11 cellular contexts compared by ENCODE assay signal in genomic region chr1:16657404-16657683, GRCh38. TPM values are rescaled to one million over a fixed set of nuclear protein-coding genes. Genes with fewer than 3 reads are reported as not detected.
A peak's percentile ranks its signal among the peaks of the same experiment; 100 is the strongest.
DNase-seq lines count a peak whose midpoint lies in the region; ATAC-seq, FAIRE-seq and TF ChIP-seq lines count a peak whose summit lies in the region.
"Not testable (repeated sequence)": the region's sequence is repeated elsewhere in the genome, so short reads cannot be mapped to it uniquely, and the experiment has no call there.
"Had no signal": no experiment of that assay in that cellular context is flagged by ENCODE, and none has a peak within 500 bp of the region (broad histone marks: within the 10 kb centered on the region; RNA-seq: fewer than 3 reads in every experiment).

No MANE protein-coding gene starts in this region.

- TF ChIP-seq EP300 in K562 (IDR thresholded peaks at IDR 0.05; ENCODE audit: low read length); HepG2 (IDR thresholded peaks at IDR 0.05; ENCODE audit: low read depth in 2 of 2, low read length in 2 of 2); HepG2 (CRISPR knock-in tag; IDR thresholded peaks at IDR 0.05; ENCODE audit: borderline replicate concordance): not testable (repeated sequence)

- H3K4me1 ChIP-seq in Karpas-422 (ENCODE audit: low read length); Panc1 (ENCODE audit: control insufficient read depth, insufficient read depth, low read length); K562 (replicated peaks in 1 of 2; ENCODE audit: control insufficient read depth in 2 of 2, insufficient read depth in 2 of 2, low read length in 2 of 2); HepG2 (ENCODE audit: insufficient read depth, low read length); aorta (ENCODE audit: control insufficient read depth in 1 of 2, insufficient read depth in 2 of 2, low read length in 2 of 2): not testable (repeated sequence)

- ATAC-seq in Panc1 = 0 out of 2 replicates have a peak, but pooled peaks have one; percentile 29
- peak; percentile 6; the same call in 1 of the 3 replicates for ATAC-seq in K562
- ATAC-seq in HepG2 = not testable (repeated sequence)
- ATAC-seq in omental fat pad (ENCODE audit: low FRiP score) = peak; percentile 33
- ATAC-seq in aorta (ENCODE audit: low FRiP score) = peak; percentile 49

- H3K4me2 ChIP-seq in Karpas-422 (ENCODE audit: low read depth, low read length, poor library complexity, severe bottlenecking) (peak overlapping the region; percentile 38), HepG2 (ENCODE audit: low read depth, low read length) (peak overlapping the region; percentile 51)
- H3K4me2 ChIP-seq in K562 (ENCODE audit: insufficient read depth, low read length) = not testable (repeated sequence)

- not testable (repeated sequence) for H3K4me1 Mint-ChIP-seq in chondrocyte (ENCODE audit: low read depth)

- H4K20me1 ChIP-seq in Karpas-422 (ENCODE audit: insufficient read depth, low read depth, low read length); K562 (replicated peaks; ENCODE audit: control insufficient read depth, insufficient read depth, low read length); HepG2 (ENCODE audit: insufficient read depth, low read length): not testable (repeated sequence)

- TF ChIP-seq POLR2A in K562 (conservative IDR thresholded peaks at IDR 0.05); HepG2 (IDR thresholded peaks at IDR 0.05; ENCODE audit: insufficient read depth in 1 of 2, low read depth in 2 of 2, low read length in 2 of 2): not testable (repeated sequence)

- not testable (repeated sequence) for DNase-seq in Karpas-422; Panc1 (ENCODE audit: low read depth, low spot score); K562 (ENCODE audit: extremely low read depth in 1 of 4, low spot score in 3 of 4); HepG2 (ENCODE audit: low spot score); omental fat pad (ENCODE audit: low spot score); aorta
- DNase-seq in chondrocyte (ENCODE audit: low spot score) = peak; percentile 36

- CTCF ChIA-PET in Panc1 (lab: Charles Lee); K562 (lab: Yijun Ruan, JAX; ENCODE audit: low intra/inter-chr PET ratio); HepG2 (lab: Yijun Ruan, JAX; ENCODE audit: low intra/inter-chr PET ratio, low total read pairs): not testable (repeated sequence)

- 100% methylated on average over 1 of the region's 5 CpGs for WGBS in K562 (ENCODE audit: insufficient coverage, low coverage, missing lambda C conversion rate)
- no CpG with 5 or more reads among the region's 5 CpGs for WGBS in HepG2 (ENCODE audit: low lambda C conversion rate)
- 90 to 100% methylated on average over 1 to 2 of the region's 5 CpGs for WGBS in aorta, 2 donors

- H3K9me3 Mint-ChIP-seq in chondrocyte (ENCODE audit: low read depth) = not testable (repeated sequence)

- not testable (repeated sequence) for H2AFZ ChIP-seq in Karpas-422 (ENCODE audit: low read length); K562 (ENCODE audit: low read depth, low read length); HepG2 (ENCODE audit: low read length)

- not testable (repeated sequence) for H3K9me1 ChIP-seq in K562 (ENCODE audit: control insufficient read depth, insufficient read depth, low read length)

- H3K79me2 ChIP-seq in Karpas-422 (ENCODE audit: low read length); K562 (ENCODE audit: control insufficient read depth, insufficient read depth, low read length); HepG2 (ENCODE audit: insufficient read depth, low read length): not testable (repeated sequence)

- H3K27me3 ChIP-seq in Karpas-422 (ENCODE audit: low read length); Panc1 (ENCODE audit: control insufficient read depth, insufficient read depth, low read length); K562 (ENCODE audit: control insufficient read depth in 2 of 2, insufficient read depth in 2 of 2, low read length in 2 of 2); HepG2 (ENCODE audit: control insufficient read depth in 1 of 2, insufficient read depth in 2 of 2, low read length in 2 of 2); aorta (ENCODE audit: control insufficient read depth in 1 of 2, insufficient read depth in 2 of 2, low read length in 1 of 2): not testable (repeated sequence)

- not testable (repeated sequence) for H3K36me3 ChIP-seq in Karpas-422 (ENCODE audit: insufficient read depth, low read length); Panc1 (ENCODE audit: control insufficient read depth, insufficient read depth, low read length); K562 (ENCODE audit: control insufficient read depth, insufficient read depth, low read length); HepG2 (replicated peaks in 1 of 2; ENCODE audit: control insufficient read depth in 1 of 2, insufficient read depth in 2 of 2, low read length in 2 of 2); aorta (ENCODE audit: control insufficient read depth in 1 of 2, insufficient read depth in 2 of 2, low read length in 1 of 2)

- FAIRE-seq in K562 (lab: Jason Lieb, UNC); HepG2 (lab: Jason Lieb, UNC): not testable (repeated sequence)

- H3K9me3 ChIP-seq in Karpas-422 (ENCODE audit: low read length); Panc1 (ENCODE audit: control insufficient read depth, insufficient read depth, low read depth, low read length); K562 (replicated peaks; ENCODE audit: control insufficient read depth, insufficient read depth, low read depth, low read length); HepG2 (ENCODE audit: low read length); aorta (ENCODE audit: control insufficient read depth, low read length): not testable (repeated sequence)

- H3K4me3 Mint-ChIP-seq in chondrocyte (ENCODE audit: unreplicated experiment) = not testable (repeated sequence)

- intact Hi-C loops in Panc1 (cut with micrococcal nuclease; ENCODE audit: unreplicated experiment); K562 (cut with micrococcal nuclease); HepG2 (cut with micrococcal nuclease; ENCODE audit: unreplicated experiment); aorta (cut with DNase I): not testable (repeated sequence)

- peak overlapping the region; percentile 43; the same call in 1 of the 2 replicates for H3K9ac ChIP-seq in Karpas-422 (ENCODE audit: low read length)
- not testable (repeated sequence) for H3K9ac ChIP-seq in K562 (ENCODE audit: insufficient read depth in 1 of 2, low read depth in 2 of 2, low read length in 2 of 2); HepG2 (ENCODE audit: insufficient read depth, low read depth, low read length)

- H3K27ac ChIP-seq in Karpas-422 (ENCODE audit: low read length) = peak overlapping the region; percentile 53; the same call in 1 of the 2 replicates
- H3K27ac ChIP-seq in Panc1 (ENCODE audit: low read length); K562 (ENCODE audit: extremely low read depth, low read depth, low read length); HepG2 (ENCODE audit: extremely low read length, insufficient read depth, low read length); aorta (ENCODE audit: low read depth in 1 of 2, low read length in 2 of 2): not testable (repeated sequence)

- TF ChIP-seq RAD21 in K562 (CRISPR knock-in tag; conservative IDR thresholded peaks at IDR 0.05 in 1 of 2, IDR thresholded peaks at IDR 0.05 in 1 of 2); HepG2 (CRISPR knock-in tag; IDR thresholded peaks at IDR 0.05): not testable (repeated sequence)

- not testable (repeated sequence) for H3K27me3 Mint-ChIP-seq in chondrocyte (ENCODE audit: low read depth)

- not testable (repeated sequence) for BruUV-seq in Panc1 (replicated peaks; lab: Mats Ljungman, UMichigan); K562 (replicated peaks; lab: Mats Ljungman, UMichigan); HepG2 (replicated peaks; lab: Mats Ljungman, UMichigan)

- not testable (repeated sequence) for H3K4me3 ChIP-seq in Karpas-422 (ENCODE audit: low read length); Panc1 (ENCODE audit: low read depth in 2 of 2, low read length in 2 of 2); K562; HepG2 (replicated peaks in 1 of 3; ENCODE audit: insufficient read depth in 1 of 3, low read depth in 2 of 3, low read length in 3 of 3); aorta (ENCODE audit: low read length in 2 of 2)

- not testable (repeated sequence) for H3K9me2 ChIP-seq in Karpas-422 (replicated peaks; ENCODE audit: insufficient read depth, low read length)

- H3K27ac Mint-ChIP-seq in chondrocyte (ENCODE audit: unreplicated experiment) = not testable (repeated sequence)

- in situ Hi-C loops in Panc1 (cut with HindIII; ENCODE audit: low pct_unique_long_range_greater_than_20kb, low sequenced_read_pairs); K562 (cut with MboI); HepG2 (cut with HindIII; ENCODE audit: extremely low pct_ligation_motif_present, low pct_unique_long_range_greater_than_20kb): not testable (repeated sequence)

- TF ChIP-seq CTCF in Panc1 (IDR thresholded peaks at IDR 0.05); K562 (IDR thresholded peaks at IDR 0.05 in 2 of 3, conservative IDR thresholded peaks at IDR 0.05 in 1 of 3; ENCODE audit: insufficient read depth in 2 of 3, low read depth in 1 of 3, low read length in 3 of 3); chondrocyte (IDR thresholded peaks at IDR 0.05); HepG2 (CRISPR knock-in tag; IDR thresholded peaks at IDR 0.05); omental fat pad (IDR thresholded peaks at IDR 0.05): not testable (repeated sequence)

- H3K36me3 Mint-ChIP-seq in chondrocyte (ENCODE audit: low read depth) = not testable (repeated sequence)

- POLR2A ChIA-PET in Panc1 (lab: Charles Lee); K562 (lab: Yijun Ruan, JAX); HepG2 (lab: Yijun Ruan, JAX): not testable (repeated sequence)

RNA-seq across cellular contexts. Expression of gene RNU1-3, which starts 9.4 kb away (rescaled TPM):
- total RNA-seq in Karpas-422 (2014; rRNA removed; shearing (Covaris generic); ENCODE audit: low replicate concordance) = under 0.01 TPM in 2 replicates
- total RNA-seq in Panc1 (2021; ENCODE audit: unreplicated experiment) (1,290 TPM), K562 (2014; rRNA removed) (under 0.01 TPM in 2 replicates), K562 (2014; rRNA removed; fragmentation: Illumina TruSeq; extraction: Trizol) (28,565 and 32,823 TPM in 2 replicates), K562 (2015; rRNA removed; fragmentation: Illumina TruSeq; extraction: Trizol) (20,456 and 27,045 TPM in 2 replicates), K562 (2021) (2,231 and 2,538 TPM in 2 replicates), chondrocyte (1,438 to 1,620 TPM (median 1,579 TPM) in 3 replicates), HepG2 (2016; rRNA removed; fragmentation: Illumina TruSeq; extraction: Trizol) (859 and 11,018 TPM in 2 replicates), omental fat pad (under 1 TPM; under 0.01 TPM), aorta (1,000 to 10,000 TPM; 7,231 to 8,154 TPM)
- polyA plus RNA-seq in Panc1 (2012; ENCODE audit: insufficient read length) = 2.5 TPM
- total RNA-seq in K562 (2011; cell fraction: chromatin; rRNA removed; ENCODE audit: low replicate concordance) = under 0.01 TPM in 2 replicates
- total RNA-seq in K562 (2011; cell fraction: nucleolus; rRNA removed) = under 0.01 and 21,200 TPM in 2 replicates
- total RNA-seq in K562 (2011; cell fraction: nucleoplasm; rRNA removed) = under 0.01 and 24,158 TPM in 2 replicates
- polyA plus RNA-seq in K562 (2011; rRNA removed) (83.9 TPM in 1 of 2 replicates, not detected in the other), K562 (2014; fragmentation: Illumina TruSeq; extraction: Trizol) (not detected in 2 replicates), K562 (2014; fragmentation: Nextera tagmentation; extraction: Ambion mirVana) (1 to 10 TPM in 1 of 2 experiments, not detected in 1; 3.0 TPM), K562 (2014; rRNA removed) (not detected in 2 replicates), HepG2 (2011; rRNA removed) (under 0.01 TPM in 2 replicates), aorta (not detected)
- under 0.01 TPM in 1 of 2 replicates, not detected in the other for polyA plus RNA-seq in K562 (2011; cell fraction: cytosol; rRNA removed)
- polyA plus RNA-seq in K562 (2011; cell fraction: nucleus; rRNA removed) = under 0.01 and 1,424 TPM in 2 replicates
- polyA plus RNA-seq in K562 (2012) = 25.1 TPM in 1 of 2 replicates, not detected in the other
- 10,756 and 20,531 TPM in 2 replicates for polyA minus RNA-seq in K562 (2011; rRNA and poly(A)+ RNA removed)
- 58,964 and 66,171 TPM in 2 replicates for polyA minus RNA-seq in K562 (2011; cell fraction: cytosol; rRNA and poly(A)+ RNA removed)
- polyA minus RNA-seq in K562 (2011; cell fraction: nucleus; rRNA and poly(A)+ RNA removed) = 66,769 and 85,880 TPM in 2 replicates
- total RNA-seq in HepG2 (2016; cell fraction: cytosol; rRNA removed; fragmentation: Illumina TruSeq; extraction: Trizol; ENCODE audit: low read depth) = 16,281 and 17,236 TPM in 2 replicates
- total RNA-seq in HepG2 (2016; cell fraction: insoluble cytoplasmic fraction; rRNA removed; fragmentation: Illumina TruSeq; extraction: Trizol) = 1,309 and 10,613 TPM in 2 replicates
- 2,848 and 3,475 TPM in 2 replicates for total RNA-seq in HepG2 (2016; cell fraction: membrane; rRNA removed; fragmentation: Illumina TruSeq; extraction: Trizol)
- total RNA-seq in HepG2 (2016; cell fraction: nucleus; rRNA removed; fragmentation: Illumina TruSeq; extraction: Trizol) = 52,466 and 64,417 TPM in 2 replicates
- polyA plus RNA-seq in HepG2 (2011; cell fraction: cytosol; rRNA removed) = under 0.01 TPM in 2 replicates
- polyA plus RNA-seq in HepG2 (2011; cell fraction: nucleus; rRNA removed) = under 0.01 TPM in 2 replicates
- polyA plus RNA-seq in HepG2 (2012) = 59.2 and 78.2 TPM in 2 replicates
- polyA plus RNA-seq in HepG2 (2016; cell fraction: cytosol; fragmentation: Illumina TruSeq; extraction: Trizol; ENCODE audit: low read depth) = 27.3 and 44.4 TPM in 2 replicates
- not detected in 2 replicates for polyA plus RNA-seq in HepG2 (2016; cell fraction: insoluble cytoplasmic fraction; fragmentation: Illumina TruSeq; extraction: Trizol; ENCODE audit: low read depth)
- not detected in 2 replicates for polyA plus RNA-seq in HepG2 (2016; cell fraction: membrane; fragmentation: Illumina TruSeq; extraction: Trizol; ENCODE audit: low read depth)
- polyA plus RNA-seq in HepG2 (2016; cell fraction: nucleus; fragmentation: Illumina TruSeq; extraction: Trizol; ENCODE audit: insufficient read depth, low read depth) = 32.8 TPM in 1 of 2 replicates, not detected in the other
- 12,820 and 15,604 TPM in 2 replicates for polyA minus RNA-seq in HepG2 (2011; rRNA and poly(A)+ RNA removed; ENCODE audit: low replicate concordance)
- 90,102 and 105,040 TPM in 2 replicates for polyA minus RNA-seq in HepG2 (2011; cell fraction: cytosol; rRNA and poly(A)+ RNA removed)
- polyA minus RNA-seq in HepG2 (2011; cell fraction: nucleus; rRNA and poly(A)+ RNA removed) = 42,574 and 58,030 TPM in 2 replicates
- polyA plus RNA-seq: AG04450; CD14-positive monocyte; CD4-positive, alpha-beta memory T cell; CD8-positive, alpha-beta memory T cell had no signal

RNA-seq across cellular contexts. Expression of gene NBPF1, which starts 44.0 kb away (rescaled TPM):
- total RNA-seq in Karpas-422 (2014; rRNA removed; shearing (Covaris generic); ENCODE audit: low replicate concordance) = 8.5 and 18.4 TPM in 2 replicates
- 73.2 TPM for total RNA-seq in Panc1 (2021; ENCODE audit: unreplicated experiment)
- 26.2 TPM for polyA plus RNA-seq in Panc1 (2012; ENCODE audit: insufficient read length)
- total RNA-seq in K562 (2011; cell fraction: chromatin; rRNA removed; ENCODE audit: low replicate concordance) = 56.6 and 102 TPM in 2 replicates
- 36.9 and 44.1 TPM in 2 replicates for total RNA-seq in K562 (2011; cell fraction: nucleolus; rRNA removed)
- 89.4 and 146 TPM in 2 replicates for total RNA-seq in K562 (2011; cell fraction: nucleoplasm; rRNA removed)
- total RNA-seq in K562 (2014; rRNA removed) = 15.1 and 19.0 TPM in 2 replicates
- 20.3 and 21.2 TPM in 2 replicates for total RNA-seq in K562 (2014; rRNA removed; fragmentation: Illumina TruSeq; extraction: Trizol)
- 39.1 and 42.6 TPM in 2 replicates for total RNA-seq in K562 (2015; rRNA removed; fragmentation: Illumina TruSeq; extraction: Trizol)
- 31.4 and 33.6 TPM in 2 replicates for total RNA-seq in K562 (2021)
- 36.5 and 41.3 TPM in 2 replicates for polyA plus RNA-seq in K562 (2011; rRNA removed)
- polyA plus RNA-seq in K562 (2011; cell fraction: cytosol; rRNA removed) = 15.1 and 32.8 TPM in 2 replicates
- polyA plus RNA-seq in K562 (2011; cell fraction: nucleus; rRNA removed) = 56.8 and 69.1 TPM in 2 replicates
- polyA plus RNA-seq in K562 (2012) = 32.4 and 33.6 TPM in 2 replicates
- 27.6 and 35.0 TPM in 2 replicates for polyA plus RNA-seq in K562 (2014; fragmentation: Illumina TruSeq; extraction: Trizol)
- 1 to 10 TPM; 5.2 to 7.9 TPM for polyA plus RNA-seq in K562 (2014; fragmentation: Nextera tagmentation; extraction: Ambion mirVana)
- 24.1 and 30.7 TPM in 2 replicates for polyA plus RNA-seq in K562 (2014; rRNA removed)
- polyA minus RNA-seq in K562 (2011; rRNA and poly(A)+ RNA removed) = 28.5 and 39.5 TPM in 2 replicates
- 10.4 and 15.7 TPM in 2 replicates for polyA minus RNA-seq in K562 (2011; cell fraction: cytosol; rRNA and poly(A)+ RNA removed)
- 39.3 and 69.2 TPM in 2 replicates for polyA minus RNA-seq in K562 (2011; cell fraction: nucleus; rRNA and poly(A)+ RNA removed)
- total RNA-seq in chondrocyte = 52.1 to 67.7 TPM (median 58.9 TPM) in 3 replicates
- total RNA-seq in HepG2 (2016; rRNA removed; fragmentation: Illumina TruSeq; extraction: Trizol) = 35.6 and 36.2 TPM in 2 replicates
- 2.8 and 3.7 TPM in 2 replicates for total RNA-seq in HepG2 (2016; cell fraction: cytosol; rRNA removed; fragmentation: Illumina TruSeq; extraction: Trizol; ENCODE audit: low read depth)
- 33.6 and 35.9 TPM in 2 replicates for total RNA-seq in HepG2 (2016; cell fraction: insoluble cytoplasmic fraction; rRNA removed; fragmentation: Illumina TruSeq; extraction: Trizol)
- 12.7 and 15.7 TPM in 2 replicates for total RNA-seq in HepG2 (2016; cell fraction: membrane; rRNA removed; fragmentation: Illumina TruSeq; extraction: Trizol)
- 43.1 and 51.6 TPM in 2 replicates for total RNA-seq in HepG2 (2016; cell fraction: nucleus; rRNA removed; fragmentation: Illumina TruSeq; extraction: Trizol)
- polyA plus RNA-seq in HepG2 (2011; rRNA removed) = 30.3 and 38.8 TPM in 2 replicates
- polyA plus RNA-seq in HepG2 (2011; cell fraction: cytosol; rRNA removed) = 13.9 and 24.8 TPM in 2 replicates
- polyA plus RNA-seq in HepG2 (2011; cell fraction: nucleus; rRNA removed) = 44.1 and 66.8 TPM in 2 replicates
- 24.2 and 34.4 TPM in 2 replicates for polyA plus RNA-seq in HepG2 (2012)
- 3.5 and 3.8 TPM in 2 replicates for polyA plus RNA-seq in HepG2 (2016; cell fraction: cytosol; fragmentation: Illumina TruSeq; extraction: Trizol; ENCODE audit: low read depth)
- polyA plus RNA-seq in HepG2 (2016; cell fraction: insoluble cytoplasmic fraction; fragmentation: Illumina TruSeq; extraction: Trizol; ENCODE audit: low read depth) = 24.0 and 26.6 TPM in 2 replicates
- polyA plus RNA-seq in HepG2 (2016; cell fraction: membrane; fragmentation: Illumina TruSeq; extraction: Trizol; ENCODE audit: low read depth) = 12.4 and 14.6 TPM in 2 replicates
- polyA plus RNA-seq in HepG2 (2016; cell fraction: nucleus; fragmentation: Illumina TruSeq; extraction: Trizol; ENCODE audit: insufficient read depth, low read depth) = 54.4 and 54.5 TPM in 2 replicates
- 29.8 and 35.9 TPM in 2 replicates for polyA minus RNA-seq in HepG2 (2011; rRNA and poly(A)+ RNA removed; ENCODE audit: low replicate concordance)
- polyA minus RNA-seq in HepG2 (2011; cell fraction: cytosol; rRNA and poly(A)+ RNA removed) = 20.5 and 26.0 TPM in 2 replicates
- polyA minus RNA-seq in HepG2 (2011; cell fraction: nucleus; rRNA and poly(A)+ RNA removed) = 98.8 and 162 TPM in 2 replicates
- total RNA-seq in omental fat pad = 10 to 100 TPM; 22.9 to 63.6 (median 41.6) TPM
- 10 to 100 TPM; 15.5 to 55.0 TPM for total RNA-seq in aorta
- 1 to 10 TPM; 7.9 to 9.6 TPM for polyA plus RNA-seq in aorta
